12 cellular contexts compared by ENCODE assay signal in genomic region chr2:113174369-113174735, GRCh38. TPM values are rescaled to one million over a fixed set of nuclear protein-coding genes. Genes with fewer than 3 reads are reported as not detected.
DNase-seq lines count a peak whose midpoint lies in the region; ATAC-seq and TF ChIP-seq lines count a peak whose summit lies in the region.
"Had no signal": no experiment of that assay in that cellular context is flagged by ENCODE, and none has a peak within 500 bp of the region (broad histone marks: within the 10 kb centered on the region; RNA-seq: fewer than 3 reads in every experiment).

No MANE protein-coding gene starts in this region.

- peaks cover 79% of the 10 kb centered on the region for H3K36me3 Mint-ChIP-seq in activated T-helper 17 cell treated with anti-CD3 and anti-CD28 coated beads, Interleukin-2, amount 50 U/mL, for 72 hours (ENCODE audit: low read depth)
- H3K36me3 Mint-ChIP-seq: mesothelial cell of epicardium had no signal

- H3K4me3 ChIP-seq in left ventricle myocardium inferior (peak overlapping the region; percentile 27), mucosa of stomach (ENCODE audit: low read length) (peak overlapping the region; percentile 32)

- peak overlapping the region; percentile 97 for H3K27ac Mint-ChIP-seq in activated T-helper 17 cell treated with anti-CD3 and anti-CD28 coated beads, Interleukin-2, amount 50 U/mL, for 72 hours
- H3K27ac Mint-ChIP-seq: HFFc6, mesothelial cell of epicardium had no signal

- ATAC-seq in left cardiac atrium, result no peak
- no peak for ATAC-seq in activated T-helper 17 cell treated with anti-CD3 and anti-CD28 coated beads, Interleukin-2, amount 50 U/mL, for 72 hours (replicated peaks)
- no peak for ATAC-seq in HG03432 (IDR thresholded peaks at IDR 0.05; ENCODE audit: unreplicated experiment)
- ATAC-seq in GM21737 (IDR thresholded peaks at IDR 0.05; ENCODE audit: unreplicated experiment), result no peak
- ATAC-seq in GM19395 (IDR thresholded peaks at IDR 0.05; ENCODE audit: unreplicated experiment), result no peak

- no peaks in the 10 kb centered on the region for H3K9me3 ChIP-seq in left ventricle myocardium inferior (replicated peaks)
- H3K9me3 ChIP-seq in mucosa of stomach (ENCODE audit: control insufficient read depth, low read length), result no peaks in the 10 kb centered on the region

- H3K36me3 ChIP-seq in left ventricle myocardium inferior (no peaks in the 10 kb centered on the region), mucosa of stomach (ENCODE audit: control insufficient read depth, insufficient read depth, low read length) (no peaks in the 10 kb centered on the region)

- peaks cover 4% of the 10 kb centered on the region for H3K9me3 Mint-ChIP-seq in activated T-helper 17 cell treated with anti-CD3 and anti-CD28 coated beads, Interleukin-2, amount 50 U/mL, for 72 hours
- H3K9me3 Mint-ChIP-seq: HFFc6 had no signal

- DNase-seq in left ventricle myocardium inferior (no peak), left cardiac atrium (no peak), foreskin melanocyte (no peak)
- DNase-seq: HFFc6 had no signal

- no peaks in the 10 kb centered on the region for H3K4me1 ChIP-seq in left ventricle myocardium inferior
- peaks cover 33% of the 10 kb centered on the region for H3K4me1 ChIP-seq in mucosa of stomach (ENCODE audit: control insufficient read depth, insufficient read depth, low read length)

- H3K4me1 Mint-ChIP-seq in activated T-helper 17 cell treated with anti-CD3 and anti-CD28 coated beads, Interleukin-2, amount 50 U/mL, for 72 hours, result peaks cover 59% of the 10 kb centered on the region

- no peak for TF ChIP-seq CTCF in left ventricle myocardium inferior (IDR thresholded peaks at IDR 0.05; ENCODE audit: borderline replicate concordance)

- intact Hi-C loops in left ventricle myocardium inferior (cut with micrococcal nuclease), result no loop called here
- intact Hi-C loops in left cardiac atrium (cut with DNase I), result no loop called here

- H3K4me3 Mint-ChIP-seq in activated T-helper 17 cell treated with anti-CD3 and anti-CD28 coated beads, Interleukin-2, amount 50 U/mL, for 72 hours, result peak overlapping the region; percentile 89
- H3K4me3 Mint-ChIP-seq: HFFc6, mesothelial cell of epicardium had no signal

- no peak overlapping the region for H3K27ac ChIP-seq in left ventricle myocardium inferior (replicated peaks)

- H3K9ac ChIP-seq in mucosa of stomach (ENCODE audit: low read length), result peak overlapping the region; percentile 54

- H3K27me3 Mint-ChIP-seq in activated T-helper 17 cell treated with anti-CD3 and anti-CD28 coated beads, Interleukin-2, amount 50 U/mL, for 72 hours, result no peaks in the 10 kb centered on the region

- H3K27me3 ChIP-seq in left ventricle myocardium inferior (ENCODE audit: low read depth), result no peaks in the 10 kb centered on the region
- no peaks in the 10 kb centered on the region for H3K27me3 ChIP-seq in mucosa of stomach (ENCODE audit: control insufficient read depth, insufficient read depth, low read length)

RNA-seq across cellular contexts. Expression of gene PSD4, which starts 0.6 kb away (rescaled TPM):
- total RNA-seq in left ventricle myocardium inferior, result 2.2 TPM
- 1 to 10 TPM; 4.1 to 4.4 TPM for total RNA-seq in left cardiac atrium
- total RNA-seq in activated T-helper 17 cell treated with anti-CD3 and anti-CD28 coated beads, Interleukin-2, amount 50 U/mL, for 72 hours, result 100 to 1,000 TPM; 300 to 503 TPM

RNA-seq across cellular contexts. Expression of gene IL1RN, which starts 47.0 kb away (rescaled TPM):
- 0.33 TPM for total RNA-seq in left ventricle myocardium inferior
- 1 to 10 TPM in 1 of 2 donors, under 1 TPM in 1; 0.60 to 1.5 TPM for total RNA-seq in left cardiac atrium
- total RNA-seq in activated T-helper 17 cell treated with anti-CD3 and anti-CD28 coated beads, Interleukin-2, amount 50 U/mL, for 72 hours, result 10 to 100 TPM; 12.8 to 32.8 TPM
- total RNA-seq: fibroblast of lung, HFFc6, mesothelial cell of epicardium, NCI-H460 had no signal

Comparison
In these comparisons a context has a peak if more than half of its experiments do, and no peak if none do; other contexts are left out.
1. RNA of gene PSD4, which starts 0.6 kb away (total RNA-seq): 300 to 503 TPM in activated T-helper 17 cell treated with anti-CD3 and anti-CD28 coated beads, Interleukin-2, amount 50 U/mL, for 72 hours; 4.1 to 4.4 TPM in left cardiac atrium and 2.2 TPM in left ventricle myocardium inferior (single experiment); every median in the first group is over 10 times any median in the second.
2. RNA of gene IL1RN, which starts 47.0 kb away (total RNA-seq): 12.8 to 32.8 TPM in activated T-helper 17 cell treated with anti-CD3 and anti-CD28 coated beads, Interleukin-2, amount 50 U/mL, for 72 hours; 0.60 to 1.5 TPM in left cardiac atrium and 0.33 TPM in left ventricle myocardium inferior (single experiment); every median in the first group is over 4 times any median in the second.